In the genomic region with DNA sequence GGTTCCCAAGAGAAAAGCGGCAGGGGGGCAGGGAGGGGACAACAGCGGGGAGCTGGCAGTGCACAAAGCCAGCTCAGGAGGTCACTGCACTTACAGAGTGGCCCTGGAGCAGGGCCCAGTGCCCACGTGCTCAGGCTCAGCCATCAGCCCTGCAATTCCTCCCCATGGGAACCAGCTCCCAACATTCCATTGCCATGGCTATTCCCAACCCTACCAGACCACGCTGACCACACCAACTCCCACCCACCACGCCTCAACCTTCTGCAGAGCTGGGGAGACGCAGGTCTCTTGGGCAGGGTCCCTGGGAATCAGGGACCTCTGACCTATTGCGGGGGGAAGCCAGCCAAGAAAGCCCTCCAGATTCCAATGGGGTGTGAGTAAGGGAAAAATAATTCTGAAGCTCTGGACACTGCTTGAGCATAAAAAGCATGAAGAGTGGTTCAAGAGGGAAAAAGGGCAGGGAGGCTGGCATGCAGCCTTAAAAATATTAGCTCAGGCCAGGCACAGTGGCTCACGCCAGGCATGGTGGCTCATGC, we compare ENCODE assay signal across 10 cellular contexts. TPM values are rescaled to one million over a fixed set of nuclear protein-coding genes. Genes with fewer than 3 reads are reported as not detected.
DNase-seq lines count a peak whose midpoint lies in the region; ATAC-seq and TF ChIP-seq lines count a peak whose summit lies in the region.
"Had no signal": no experiment of that assay in that cellular context is flagged by ENCODE, and none has a peak within 500 bp of the region (broad histone marks: within the 10 kb centered on the region; RNA-seq: fewer than 3 reads in every experiment).

No MANE protein-coding gene starts in this region.

- H3K4me1 ChIP-seq in GM23248 (ENCODE audit: insufficient read depth) (peaks cover 38% of the 10 kb centered on the region), adipocyte (ENCODE audit: control insufficient read depth, insufficient read depth, low read length) (peaks cover 37% of the 10 kb centered on the region), heart right ventricle (peaks cover 10 to 78% (median 67%) of the 10 kb centered on the region in 9 donors)
- H3K4me1 ChIP-seq in naive thymus-derived CD4-positive, alpha-beta T cell (ENCODE audit: control insufficient read depth in 2 of 2, insufficient read depth in 2 of 2, low read length in 2 of 2): peaks cover 0 to 9% of the 10 kb centered on the region in 2 donors

- peak overlapping the region; percentile 31 for H3K4me2 ChIP-seq in GM23248 (ENCODE audit: unreplicated experiment)

- 21 to 25% methylated on average over 8 of the region's 8 CpGs for WGBS in GM23248 (ENCODE audit: low coverage in 1 of 2, low lambda C conversion rate in 2 of 2, missing lambda C conversion rate in 2 of 2), 2 experiments
- 25 to 41% methylated on average over 8 of the region's 8 CpGs for WGBS in heart right ventricle, 2 donors

- H3K9ac ChIP-seq in GM23248 (peak overlapping the region; percentile 59), adipocyte (ENCODE audit: low read length) (peak overlapping the region; percentile 46)

- no peak overlapping the region for H3K4me3 Mint-ChIP-seq in naive thymus-derived CD4-positive, alpha-beta T cell

- no peak overlapping the region for H2AFZ ChIP-seq in GM23248

- DNase-seq in GM23248 (peak; percentile 85), adipocyte (ENCODE audit: low read depth) (peak; percentile 47), heart right ventricle (peak; percentile 67), sciatic nerve (ENCODE audit: low spot score) (no peak), WERI-Rb-1 (no peak), NK-92 (lab: John Stamatoyannopoulos, UW; ENCODE audit: unreplicated experiment) (no peak)
- no peak for DNase-seq in naive thymus-derived CD4-positive, alpha-beta T cell
- DNase-seq: stimulated activated CD4-positive, alpha-beta T cell treated with anti-CD3 and anti-CD28 coated beads, Interleukin-4, amount 100 ng/mL, for 24 hours had no signal

- H3K36me3 ChIP-seq in GM23248 (ENCODE audit: low read depth) (no peaks in the 10 kb centered on the region), adipocyte (ENCODE audit: control insufficient read depth, insufficient read depth, low read length, severe bottlenecking) (no peaks in the 10 kb centered on the region), heart right ventricle (peaks cover 0 to 10% (median 0%) of the 10 kb centered on the region in 9 donors), WERI-Rb-1 (no peaks in the 10 kb centered on the region)
- no peaks in the 10 kb centered on the region for H3K36me3 ChIP-seq in naive thymus-derived CD4-positive, alpha-beta T cell (ENCODE audit: control insufficient read depth in 2 of 3, insufficient read depth in 3 of 3, low read length in 3 of 3)

- POLR2A ChIA-PET in naive thymus-derived CD4-positive, alpha-beta T cell (lab: Charles Lee): no interaction called here

- peaks cover 8 to 40% (median 15%) of the 10 kb centered on the region in 7 donors for H3K4me1 Mint-ChIP-seq in naive thymus-derived CD4-positive, alpha-beta T cell

- no peaks in the 10 kb centered on the region for H3K27me3 ChIP-seq in GM23248 (replicated peaks; ENCODE audit: insufficient read depth)
- no peaks in the 10 kb centered on the region for H3K27me3 ChIP-seq in adipocyte (replicated peaks; ENCODE audit: control insufficient read depth, insufficient read depth, low read length)
- H3K27me3 ChIP-seq in heart right ventricle: no peaks in the 10 kb centered on the region
- H3K27me3 ChIP-seq in WERI-Rb-1 (ENCODE audit: insufficient read depth, low read depth, severe bottlenecking): no peaks in the 10 kb centered on the region
- H3K27me3 ChIP-seq in naive thymus-derived CD4-positive, alpha-beta T cell (ENCODE audit: control insufficient read depth in 2 of 2, insufficient read depth in 2 of 2, low read length in 2 of 2): no peaks in the 10 kb centered on the region
- H3K27me3 ChIP-seq: esophagus muscularis mucosa had no signal

- peaks cover 0 to 13% (median 7%) of the 10 kb centered on the region in 5 donors for H3K36me3 Mint-ChIP-seq in naive thymus-derived CD4-positive, alpha-beta T cell

- intact Hi-C loops in heart right ventricle (cut with DNase I): loop anchor here in 1 of 10 donors (5.0 kb wide), 1 partner anchor 37 kb away; no protein-coding TSS in a partner anchor
- intact Hi-C loops in sciatic nerve (cut with DNase I): no loop called here
- intact Hi-C loops in naive thymus-derived CD4-positive, alpha-beta T cell (cut with micrococcal nuclease): no loop called here

- in situ Hi-C loops in GM23248 (cut with MboI): no loop called here

- no peaks in the 10 kb centered on the region for H3K27me3 Mint-ChIP-seq in naive thymus-derived CD4-positive, alpha-beta T cell

- TF ChIP-seq CTCF in heart right ventricle (IDR thresholded peaks at IDR 0.05) (no peak), WERI-Rb-1 (IDR thresholded peaks at IDR 0.05; ENCODE audit: low read depth, low read length) (no peak)

- peaks cover 0 to 5% (median 0%) of the 10 kb centered on the region in 11 donors for H3K9me3 Mint-ChIP-seq in naive thymus-derived CD4-positive, alpha-beta T cell

- H3K4me3 ChIP-seq in GM23248: no peak overlapping the region
- no peak overlapping the region for H3K4me3 ChIP-seq in adipocyte (ENCODE audit: low read length)
- H3K4me3 ChIP-seq in heart right ventricle: peak overlapping the region in 1 of 10 donors; percentile 14
- no peak overlapping the region for H3K4me3 ChIP-seq in WERI-Rb-1 (ENCODE audit: low read depth, low read length)
- no peak overlapping the region for H3K4me3 ChIP-seq in naive thymus-derived CD4-positive, alpha-beta T cell (ENCODE audit: low read length)
- H3K4me3 ChIP-seq: esophagus muscularis mucosa had no signal

- peaks cover 16% of the 10 kb centered on the region for H3F3A ChIP-seq in GM23248 (ENCODE audit: insufficient read depth)

- H3K27ac Mint-ChIP-seq in naive thymus-derived CD4-positive, alpha-beta T cell: no peak overlapping the region

- no peaks in the 10 kb centered on the region for H3K9me2 ChIP-seq in GM23248 (ENCODE audit: insufficient read depth)

- ATAC-seq in heart right ventricle (peak; percentile 79 to 92 (median 90)), sciatic nerve (peak; percentile 72), HG02981 (IDR thresholded peaks at IDR 0.05; ENCODE audit: unreplicated experiment) (no peak)
- ATAC-seq in naive thymus-derived CD4-positive, alpha-beta T cell: no peak

- H3K9me3 ChIP-seq in GM23248 (ENCODE audit: low read depth): no peaks in the 10 kb centered on the region
- H3K9me3 ChIP-seq in adipocyte (ENCODE audit: control insufficient read depth, low read length): no peaks in the 10 kb centered on the region
- no peaks in the 10 kb centered on the region for H3K9me3 ChIP-seq in heart right ventricle
- no peaks in the 10 kb centered on the region for H3K9me3 ChIP-seq in WERI-Rb-1 (ENCODE audit: severe bottlenecking)
- H3K9me3 ChIP-seq in naive thymus-derived CD4-positive, alpha-beta T cell (ENCODE audit: control insufficient read depth in 2 of 3, low read length in 3 of 3): no peaks in the 10 kb centered on the region
- H3K9me3 ChIP-seq: esophagus muscularis mucosa had no signal

- peak overlapping the region; percentile 89 for H3K27ac ChIP-seq in GM23248
- peak overlapping the region; percentile 42 to 88 (median 80) for H3K27ac ChIP-seq in heart right ventricle
- no peak overlapping the region for H3K27ac ChIP-seq in WERI-Rb-1
- no peak overlapping the region for H3K27ac ChIP-seq in naive thymus-derived CD4-positive, alpha-beta T cell (ENCODE audit: low read depth, low read length)
- H3K27ac ChIP-seq: esophagus muscularis mucosa had no signal

- H3K79me2 ChIP-seq in GM23248 (ENCODE audit: insufficient read depth): peaks cover 49% of the 10 kb centered on the region

- H4K20me1 ChIP-seq in GM23248 (ENCODE audit: insufficient read depth): no peaks in the 10 kb centered on the region

- CTCF ChIA-PET in naive thymus-derived CD4-positive, alpha-beta T cell (lab: Charles Lee): no interaction called here

RNA-seq across cellular contexts. Expression of gene TFIP11, which starts 38.3 kb away (rescaled TPM):
- 30.1 and 41.9 TPM in 2 replicates for total RNA-seq in GM23248 (2014; rRNA removed; shearing (Covaris generic))
- polyA plus RNA-seq in GM23248 (2016; fragmentation: Nextera tagmentation; extraction: Ambion mirVana) (22.5 and 23.1 TPM in 2 replicates), heart right ventricle (10 to 100 TPM; 22.4 to 25.0 TPM)
- total RNA-seq in heart right ventricle (10 to 100 TPM; 18.8 to 25.5 (median 22.8) TPM), sciatic nerve (28.0 TPM)
- total RNA-seq in naive thymus-derived CD4-positive, alpha-beta T cell: 100 to 1,000 TPM in 1 of 5 experiments, 10 to 100 TPM in 4; 63.6 to 107 (median 72.9) TPM
- 10 to 100 TPM; 25.8 to 45.8 TPM for polyA plus RNA-seq in naive thymus-derived CD4-positive, alpha-beta T cell

RNA-seq across cellular contexts. Expression of gene TPST2, which starts 39.4 kb away (rescaled TPM):
- 38.7 and 58.3 TPM in 2 replicates for total RNA-seq in GM23248 (2014; rRNA removed; shearing (Covaris generic))
- 34.1 and 35.1 TPM in 2 replicates for polyA plus RNA-seq in GM23248 (2016; fragmentation: Nextera tagmentation; extraction: Ambion mirVana)
- 10 to 100 TPM; 11.1 to 35.1 (median 19.0) TPM for total RNA-seq in heart right ventricle
- 10 to 100 TPM; 27.8 to 41.5 TPM for polyA plus RNA-seq in heart right ventricle
- 26.6 TPM for total RNA-seq in sciatic nerve
- 10 to 100 TPM; 16.7 to 44.8 (median 20.6) TPM for total RNA-seq in naive thymus-derived CD4-positive, alpha-beta T cell
- polyA plus RNA-seq in naive thymus-derived CD4-positive, alpha-beta T cell: 10 to 100 TPM; 14.4 to 30.5 TPM

Comparison
In these comparisons a context has a peak if more than half of its experiments do, and no peak if none do; other contexts are left out.
1. DNase-seq: peak in GM23248 (single experiment), adipocyte (single experiment) and heart right ventricle (2 of 2); none in sciatic nerve (single experiment), WERI-Rb-1 (single experiment), NK-92 (single experiment) and naive thymus-derived CD4-positive, alpha-beta T cell (0 of 9).
2. H3K27ac ChIP-seq: peak in GM23248 (single experiment) and heart right ventricle (10 of 10); none in WERI-Rb-1 (single experiment) and naive thymus-derived CD4-positive, alpha-beta T cell (single experiment).
3. ATAC-seq: peak in heart right ventricle (8 of 8) and sciatic nerve (single experiment); none in naive thymus-derived CD4-positive, alpha-beta T cell (single experiment) and HG02981 (single experiment).